1 cellular context compared by ENCODE assay signal in the genomic region with DNA sequence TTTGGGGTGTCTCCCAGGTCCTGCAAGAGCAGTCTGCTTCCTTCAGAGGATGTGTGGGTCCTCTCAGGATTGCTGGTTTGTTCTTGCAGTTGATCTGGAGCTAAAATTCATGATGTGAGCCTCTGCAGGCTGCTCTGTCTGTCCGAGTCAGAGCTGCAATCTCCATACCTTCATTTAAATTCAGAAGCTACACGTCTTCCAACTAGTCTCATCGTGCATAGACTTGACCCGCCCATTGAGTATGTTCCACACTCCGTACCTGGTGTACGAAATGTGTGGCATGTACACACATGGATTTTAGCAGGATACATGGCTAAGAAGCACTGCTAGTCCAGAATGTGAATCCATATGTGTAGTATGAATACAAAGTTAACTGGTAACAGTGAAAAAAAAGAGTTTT.
TF ChIP-seq lines count a peak whose summit lies in the region.

No MANE protein-coding gene starts in this region.

TF ChIP-seq in GM23338, 12 proteins besides CTCF, POLR2A, EP300 and RAD21 (continued from another document):
- TF ChIP-seq POLR2AphosphoS5 (IDR thresholded peaks at IDR 0.05; ENCODE audit: low read depth), result no peak
- TF ChIP-seq EZH2phosphoT487 (IDR thresholded peaks at IDR 0.05; ENCODE audit: unreplicated experiment), result no peak
